8 cellular contexts compared by ENCODE assay signal in the genomic region with DNA sequence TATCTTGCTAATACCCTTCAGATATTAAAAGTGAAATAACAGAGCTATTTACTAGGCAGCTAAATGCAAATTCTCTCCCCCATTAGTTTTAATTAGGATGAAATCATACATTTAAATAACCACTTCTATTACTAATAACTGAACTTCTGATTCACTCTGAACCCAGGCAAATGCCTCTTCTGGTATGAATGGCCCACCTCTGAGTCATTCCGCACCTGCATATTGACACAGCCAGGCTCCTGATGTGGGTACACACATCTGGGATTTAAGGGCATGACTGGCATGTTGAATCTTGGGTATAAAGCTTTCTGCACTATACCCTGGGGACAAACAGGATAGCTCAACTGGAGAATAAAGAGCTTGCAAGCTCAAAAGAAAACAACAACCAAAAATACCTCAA.
DNase-seq lines count a peak whose midpoint lies in the region; ATAC-seq and TF ChIP-seq lines count a peak whose summit lies in the region.

No MANE protein-coding gene starts in this region.

- H3K9me3 ChIP-seq in mucosa of descending colon, result no peaks in the 10 kb centered on the region

- H3K27me3 ChIP-seq in foreskin keratinocyte, result no peaks in the 10 kb centered on the region

- no peak overlapping the region for H3K4me3 ChIP-seq in GM12864 (ENCODE audit: low read depth, low read length)
- H3K4me3 ChIP-seq in mucosa of descending colon, result no peak overlapping the region

- peaks cover 26% of the 10 kb centered on the region for H3K4me1 ChIP-seq in foreskin keratinocyte
- no peaks in the 10 kb centered on the region for H3K4me1 ChIP-seq in mucosa of descending colon (ENCODE audit: low read depth)

- intact Hi-C loops in mucosa of descending colon (cut with DNase I, micrococcal nuclease), result no loop called here

- peak; percentile 69 for ATAC-seq in GM19452 (IDR thresholded peaks at IDR 0.05; ENCODE audit: unreplicated experiment)
- ATAC-seq in HG03342 (IDR thresholded peaks at IDR 0.05; ENCODE audit: unreplicated experiment), result peak; percentile 63
- peak; percentile 96 for ATAC-seq in foreskin keratinocyte
- no peak for ATAC-seq in mucosa of descending colon

- peak; percentile 62 for DNase-seq in GM12864 (ENCODE audit: low read depth)
- peak; percentile 91 to 97 for DNase-seq in foreskin keratinocyte
- no peak for DNase-seq in SW 1271 (lab: John Stamatoyannopoulos, UW)
- no peak for DNase-seq in NCI-H446 treated with DMSO at 0.1 percent for 48 hours (lab: John Stamatoyannopoulos, UW)
- no peak for DNase-seq in UCSD-AML1 (lab: John Stamatoyannopoulos, UW; ENCODE audit: unreplicated experiment)
- DNase-seq in mucosa of descending colon, result no peak

- TF ChIP-seq CTCF in GM12864 (IDR thresholded peaks at IDR 0.05; ENCODE audit: low read depth, low read length, missing control alignments) (no peak), foreskin keratinocyte (conservative IDR thresholded peaks at IDR 0.05) (no peak), mucosa of descending colon (IDR thresholded peaks at IDR 0.05) (no peak)

- H3K36me3 ChIP-seq in mucosa of descending colon (ENCODE audit: low read depth), result no peaks in the 10 kb centered on the region

- peak overlapping the region; percentile 79 for H3K27ac ChIP-seq in foreskin keratinocyte

Comparison
In these comparisons a context has a peak if more than half of its experiments do, and no peak if none do; other contexts are left out.
1. DNase-seq: peak in GM12864 (single experiment) and foreskin keratinocyte (2 of 2); none in SW 1271 (0 of 2), NCI-H446 treated with DMSO at 0.1 percent for 48 hours (single experiment), UCSD-AML1 (single experiment) and mucosa of descending colon (0 of 3).